ENCODE assay signal across 21 cellular contexts in genomic region chr3:46711770-46712169, GRCh38. TPM values are rescaled to one million over a fixed set of nuclear protein-coding genes. Genes with fewer than 3 reads are reported as not detected.
"Had no signal": no experiment of that assay in that cellular context is flagged by ENCODE, and none has a peak within 500 bp of the region (broad histone marks: within the 10 kb centered on the region; RNA-seq: fewer than 3 reads in every experiment).

No MANE protein-coding gene starts in this region.

- H3K27me3 ChIP-seq: ascending aorta, right lobe of liver, transverse colon had no signal

- H3K36me3 Mint-ChIP-seq: activated naive CD4-positive, alpha-beta T cell treated with anti-CD3 and anti-CD28 coated beads, Interleukin-2, amount 50 U/mL, for 72 hours; stimulated activated memory B cell treated with anti-CD40 and anti-IgM and Interleukin-4, amounts not matched to agents 10 μg/mL and 1 μg/mL and 100 μg/mL, for 72 hours had no signal

- ATAC-seq: activated naive CD4-positive, alpha-beta T cell treated with anti-CD3 and anti-CD28 coated beads, Interleukin-2, amount 50 U/mL, for 72 hours; effector memory CD8-positive, alpha-beta T cell; gastroesophageal sphincter; left cardiac atrium; mucosa of descending colon; stimulated activated memory B cell treated with anti-CD40 and anti-IgM and Interleukin-4, amounts not matched to agents 10 μg/mL and 1 μg/mL and 100 μg/mL, for 72 hours had no signal

- H3K27ac Mint-ChIP-seq: effector memory CD8-positive, alpha-beta T cell; stimulated activated memory B cell treated with anti-CD40 and anti-IgM and Interleukin-4, amounts not matched to agents 10 μg/mL and 1 μg/mL and 100 μg/mL, for 72 hours had no signal

- H3K4me3 ChIP-seq: ascending aorta, esophagus squamous epithelium, gastroesophageal sphincter, mucosa of descending colon, right lobe of liver, stomach, transverse colon had no signal

- H3K4me1 ChIP-seq: ascending aorta, gastroesophageal sphincter, parathyroid adenoma, right lobe of liver, stomach, transverse colon had no signal

- DNase-seq: activated CD4-positive, alpha-beta T cell treated with anti-CD3 and anti-CD28 coated beads, Interleukin-2, amount 50 U/mL, for 48 hours; central memory CD4-positive, alpha-beta T cell; effector memory CD8-positive, alpha-beta T cell; esophagus squamous epithelium; left cardiac atrium; mesenchymal stem cell; mucosa of descending colon; nephron progenitor cell; nucleus accumbens; small intestine; stimulated activated CD4-positive, alpha-beta T cell treated with anti-CD3 and anti-CD28 coated beads, Interleukin-2, amount 100 ng/mL, for 24 hours; stomach had no signal

- H3K36me3 ChIP-seq: ascending aorta, esophagus squamous epithelium, gastroesophageal sphincter, right lobe of liver, stomach, transverse colon had no signal

- H3K4me3 Mint-ChIP-seq: effector memory CD8-positive, alpha-beta T cell; nephron progenitor cell; stimulated activated memory B cell treated with anti-CD40 and anti-IgM and Interleukin-4, amounts not matched to agents 10 μg/mL and 1 μg/mL and 100 μg/mL, for 72 hours had no signal

- H3K9me3 ChIP-seq: ascending aorta, esophagus squamous epithelium, gastroesophageal sphincter, mucosa of descending colon, right lobe of liver, stomach, transverse colon had no signal

- H3K27ac ChIP-seq: ascending aorta, esophagus squamous epithelium, gastroesophageal sphincter, parathyroid adenoma, right lobe of liver, stomach, transverse colon had no signal

- H3K9me3 Mint-ChIP-seq: activated naive CD4-positive, alpha-beta T cell treated with anti-CD3 and anti-CD28 coated beads, Interleukin-2, amount 50 U/mL, for 72 hours; effector memory CD8-positive, alpha-beta T cell; nephron progenitor cell; stimulated activated memory B cell treated with anti-CD40 and anti-IgM and Interleukin-4, amounts not matched to agents 10 μg/mL and 1 μg/mL and 100 μg/mL, for 72 hours had no signal

RNA-seq across cellular contexts. Expression of gene PRSS50, which starts 5.9 kb away (rescaled TPM):
- total RNA-seq: activated naive CD4-positive, alpha-beta T cell treated with anti-CD3 and anti-CD28 coated beads, Interleukin-2, amount 50 U/mL, for 72 hours; ascending aorta; dermis microvascular lymphatic vessel endothelial cell; left cardiac atrium; T-helper 2 cell treated with Interferon-gamma antibody and Interleukin-4, amounts not matched to agents 100 ng/mL and 5 ng/mL, for 36 hours had no signal

RNA-seq across cellular contexts. Expression of gene TMIE, which starts 10.6 kb away (rescaled TPM):
- total RNA-seq: T-helper 2 cell treated with Interferon-gamma antibody and Interleukin-4, amounts not matched to agents 100 ng/mL and 5 ng/mL, for 36 hours; transverse colon had no signal
